ENCODE assay signal across 1 cellular context in the genomic region with DNA sequence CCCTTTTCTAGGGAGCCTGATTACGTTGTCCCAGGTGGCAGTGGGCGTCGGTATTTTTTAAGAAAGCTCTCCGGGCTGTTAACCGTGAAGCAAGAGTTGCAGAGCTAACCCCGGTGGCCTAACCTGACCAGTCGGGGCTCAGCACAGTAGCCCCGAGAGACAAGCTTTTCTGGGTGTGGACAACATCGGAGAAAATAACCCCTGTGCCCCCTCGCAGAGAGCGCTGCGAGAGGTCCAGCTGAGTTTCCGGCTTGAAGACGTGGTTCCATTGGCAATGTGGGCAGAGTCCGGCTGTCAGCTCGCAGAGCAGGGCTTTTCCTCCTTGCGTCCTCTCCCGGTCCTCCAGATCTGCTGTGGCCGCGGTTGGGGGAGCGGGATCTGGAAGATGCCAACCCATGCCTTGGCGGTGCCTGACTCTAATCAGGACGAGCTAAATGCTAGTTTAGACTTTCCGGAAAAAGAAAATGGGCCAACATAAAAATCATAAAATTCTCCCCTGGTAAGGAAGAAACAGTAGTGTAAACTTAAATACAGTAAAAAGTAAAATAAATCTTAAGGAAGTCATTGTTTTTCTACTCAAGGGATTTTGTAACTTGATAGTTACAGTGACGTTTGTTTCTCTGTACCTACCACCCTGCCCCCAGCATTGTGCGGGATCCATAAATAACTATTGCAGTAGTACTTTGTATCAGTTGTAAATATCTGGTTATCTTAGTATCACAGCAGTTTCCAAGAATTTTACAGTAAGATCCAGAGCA.
TF ChIP-seq lines count a peak whose summit lies in the region.

No MANE protein-coding gene starts in this region.

TF ChIP-seq in GM12878, 131 proteins besides CTCF, POLR2A, EP300 and RAD21 (continued from another document and continues in another):
- TF ChIP-seq, protein P1, sequence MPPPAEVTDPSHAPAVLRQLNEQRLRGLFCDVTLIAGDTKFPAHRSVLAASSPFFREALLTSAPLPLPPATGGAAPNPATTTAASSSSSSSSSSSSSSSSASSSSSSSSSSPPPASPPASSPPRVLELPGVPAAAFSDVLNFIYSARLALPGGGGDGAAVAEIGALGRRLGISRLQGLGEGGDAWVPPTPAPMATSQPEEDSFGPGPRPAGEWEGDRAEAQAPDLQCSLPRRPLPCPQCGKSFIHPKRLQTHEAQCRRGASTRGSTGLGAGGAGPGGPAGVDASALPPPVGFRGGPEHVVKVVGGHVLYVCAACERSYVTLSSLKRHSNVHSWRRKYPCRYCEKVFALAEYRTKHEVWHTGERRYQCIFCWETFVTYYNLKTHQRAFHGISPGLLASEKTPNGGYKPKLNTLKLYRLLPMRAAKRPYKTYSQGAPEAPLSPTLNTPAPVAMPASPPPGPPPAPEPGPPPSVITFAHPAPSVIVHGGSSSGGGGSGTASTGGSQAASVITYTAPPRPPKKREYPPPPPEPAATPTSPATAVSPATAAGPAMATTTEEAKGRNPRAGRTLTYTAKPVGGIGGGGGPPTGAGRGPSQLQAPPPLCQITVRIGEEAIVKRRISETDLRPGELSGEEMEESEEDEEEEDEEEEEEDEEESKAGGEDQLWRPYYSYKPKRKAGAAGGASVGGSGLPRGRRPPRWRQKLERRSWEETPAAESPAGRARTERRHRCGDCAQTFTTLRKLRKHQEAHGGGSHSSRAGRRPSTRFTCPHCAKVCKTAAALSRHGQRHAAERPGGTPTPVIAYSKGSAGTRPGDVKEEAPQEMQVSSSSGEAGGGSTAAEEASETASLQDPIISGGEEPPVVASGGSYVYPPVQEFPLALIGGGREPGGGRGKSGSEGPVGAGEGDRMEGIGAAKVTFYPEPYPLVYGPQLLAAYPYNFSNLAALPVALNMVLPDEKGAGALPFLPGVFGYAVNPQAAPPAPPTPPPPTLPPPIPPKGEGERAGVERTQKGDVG (CRISPR knock-in tag; IDR thresholded peaks at IDR 0.05), result no peak
- TF ChIP-seq, protein P2, sequence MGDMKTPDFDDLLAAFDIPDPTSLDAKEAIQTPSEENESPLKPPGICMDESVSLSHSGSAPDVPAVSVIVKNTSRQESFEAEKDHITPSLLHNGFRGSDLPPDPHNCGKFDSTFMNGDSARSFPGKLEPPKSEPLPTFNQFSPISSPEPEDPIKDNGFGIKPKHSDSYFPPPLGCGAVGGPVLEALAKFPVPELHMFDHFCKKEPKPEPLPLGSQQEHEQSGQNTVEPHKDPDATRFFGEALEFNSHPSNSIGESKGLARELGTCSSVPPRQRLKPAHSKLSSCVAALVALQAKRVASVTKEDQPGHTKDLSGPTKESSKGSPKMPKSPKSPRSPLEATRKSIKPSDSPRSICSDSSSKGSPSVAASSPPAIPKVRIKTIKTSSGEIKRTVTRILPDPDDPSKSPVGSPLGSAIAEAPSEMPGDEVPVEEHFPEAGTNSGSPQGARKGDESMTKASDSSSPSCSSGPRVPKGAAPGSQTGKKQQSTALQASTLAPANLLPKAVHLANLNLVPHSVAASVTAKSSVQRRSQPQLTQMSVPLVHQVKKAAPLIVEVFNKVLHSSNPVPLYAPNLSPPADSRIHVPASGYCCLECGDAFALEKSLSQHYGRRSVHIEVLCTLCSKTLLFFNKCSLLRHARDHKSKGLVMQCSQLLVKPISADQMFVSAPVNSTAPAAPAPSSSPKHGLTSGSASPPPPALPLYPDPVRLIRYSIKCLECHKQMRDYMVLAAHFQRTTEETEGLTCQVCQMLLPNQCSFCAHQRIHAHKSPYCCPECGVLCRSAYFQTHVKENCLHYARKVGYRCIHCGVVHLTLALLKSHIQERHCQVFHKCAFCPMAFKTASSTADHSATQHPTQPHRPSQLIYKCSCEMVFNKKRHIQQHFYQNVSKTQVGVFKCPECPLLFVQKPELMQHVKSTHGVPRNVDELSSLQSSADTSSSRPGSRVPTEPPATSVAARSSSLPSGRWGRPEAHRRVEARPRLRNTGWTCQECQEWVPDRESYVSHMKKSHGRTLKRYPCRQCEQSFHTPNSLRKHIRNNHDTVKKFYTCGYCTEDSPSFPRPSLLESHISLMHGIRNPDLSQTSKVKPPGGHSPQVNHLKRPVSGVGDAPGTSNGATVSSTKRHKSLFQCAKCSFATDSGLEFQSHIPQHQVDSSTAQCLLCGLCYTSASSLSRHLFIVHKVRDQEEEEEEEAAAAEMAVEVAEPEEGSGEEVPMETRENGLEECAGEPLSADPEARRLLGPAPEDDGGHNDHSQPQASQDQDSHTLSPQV (IDR thresholded peaks at IDR 0.05), result no peak
- TF ChIP-seq CBX5 (IDR thresholded peaks at IDR 0.05; ENCODE audit: low read depth) (no peak), ZBED1 (IDR thresholded peaks at IDR 0.05; ENCODE audit: borderline replicate concordance) (no peak), NFXL1 (IDR thresholded peaks at IDR 0.05; ENCODE audit: borderline replicate concordance) (no peak), TCF7 (IDR thresholded peaks at IDR 0.05; ENCODE audit: borderline replicate concordance) (no peak), ZNF217 (IDR thresholded peaks at IDR 0.05) (no peak), ZZZ3 (IDR thresholded peaks at IDR 0.05; ENCODE audit: control insufficient read depth, insufficient read length, low read depth) (no peak), FOXM1 (IDR thresholded peaks at IDR 0.05; ENCODE audit: low read depth, low read length) (no peak), SPI1 (IDR thresholded peaks at IDR 0.05; ENCODE audit: borderline replicate concordance, insufficient read depth, low read depth, low read length) (no peak), MYB (IDR thresholded peaks at IDR 0.05; ENCODE audit: borderline replicate concordance, low read depth, low read length) (no peak), PML (IDR thresholded peaks at IDR 0.05; ENCODE audit: low read length) (no peak), SRF (IDR thresholded peaks at IDR 0.05; ENCODE audit: low read depth in 2 of 2, low read length in 2 of 2) (no peak), MEF2B (IDR thresholded peaks at IDR 0.05; ENCODE audit: partially characterized antibody, poor library complexity, severe bottlenecking) (peak; percentile 55), TCF3 (IDR thresholded peaks at IDR 0.05; ENCODE audit: borderline replicate concordance, insufficient read depth, low read depth, low read length) (no peak), TCF12 (IDR thresholded peaks at IDR 0.05; ENCODE audit: low read depth, low read length) (no peak), HDAC6 (IDR thresholded peaks at IDR 0.05; ENCODE audit: unreplicated experiment) (no peak), SREBF1 (IDR thresholded peaks at IDR 0.05; ENCODE audit: low read length) (no peak), CHD2 (IDR thresholded peaks at IDR 0.05; ENCODE audit: borderline replicate concordance, low read depth, low read length) (0 out of 2 replicates have a peak, but pooled peaks have one; percentile 28), TARDBP (IDR thresholded peaks at IDR 0.05; ENCODE audit: borderline replicate concordance) (no peak), CHD1 (IDR thresholded peaks at IDR 0.05; ENCODE audit: low read depth, low read length) (no peak), GATAD2B (conservative IDR thresholded peaks at IDR 0.05; ENCODE audit: low read depth) (no peak), SUPT20H (IDR thresholded peaks at IDR 0.05; ENCODE audit: borderline replicate concordance, control insufficient read depth, low read depth, low read length) (no peak), ETV6 (conservative IDR thresholded peaks at IDR 0.05 in 1 of 2, IDR thresholded peaks at IDR 0.05 in 1 of 2; ENCODE audit: borderline replicate concordance in 1 of 2, low read depth in 1 of 2) (no peak), MTA2 (IDR thresholded peaks at IDR 0.05; ENCODE audit: low read depth) (no peak), DPF2 (IDR thresholded peaks at IDR 0.05) (no peak), YBX1 (IDR thresholded peaks at IDR 0.05) (no peak), TBL1XR1 (IDR thresholded peaks at IDR 0.05; ENCODE audit: low read depth, low read length) (no peak), SMAD5 (IDR thresholded peaks at IDR 0.05; ENCODE audit: low read depth) (no peak), JUNB (IDR thresholded peaks at IDR 0.05) (no peak)
- TF ChIP-seq, protein P3, sequence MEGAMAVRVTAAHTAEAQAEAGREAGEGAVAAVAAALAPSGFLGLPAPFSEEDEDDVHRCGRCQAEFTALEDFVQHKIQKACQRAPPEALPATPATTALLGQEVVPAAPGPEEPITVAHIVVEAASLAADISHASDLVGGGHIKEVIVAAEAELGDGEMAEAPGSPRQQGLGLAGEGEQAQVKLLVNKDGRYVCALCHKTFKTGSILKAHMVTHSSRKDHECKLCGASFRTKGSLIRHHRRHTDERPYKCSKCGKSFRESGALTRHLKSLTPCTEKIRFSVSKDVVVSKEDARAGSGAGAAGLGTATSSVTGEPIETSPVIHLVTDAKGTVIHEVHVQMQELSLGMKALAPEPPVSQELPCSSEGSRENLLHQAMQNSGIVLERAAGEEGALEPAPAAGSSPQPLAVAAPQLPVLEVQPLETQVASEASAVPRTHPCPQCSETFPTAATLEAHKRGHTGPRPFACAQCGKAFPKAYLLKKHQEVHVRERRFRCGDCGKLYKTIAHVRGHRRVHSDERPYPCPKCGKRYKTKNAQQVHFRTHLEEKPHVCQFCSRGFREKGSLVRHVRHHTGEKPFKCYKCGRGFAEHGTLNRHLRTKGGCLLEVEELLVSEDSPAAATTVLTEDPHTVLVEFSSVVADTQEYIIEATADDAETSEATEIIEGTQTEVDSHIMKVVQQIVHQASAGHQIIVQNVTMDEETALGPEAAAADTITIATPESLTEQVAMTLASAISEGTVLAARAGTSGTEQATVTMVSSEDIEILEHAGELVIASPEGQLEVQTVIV (IDR thresholded peaks at IDR 0.05; ENCODE audit: borderline replicate concordance, partially characterized antibody), result no peak
- TF ChIP-seq, protein P4, sequence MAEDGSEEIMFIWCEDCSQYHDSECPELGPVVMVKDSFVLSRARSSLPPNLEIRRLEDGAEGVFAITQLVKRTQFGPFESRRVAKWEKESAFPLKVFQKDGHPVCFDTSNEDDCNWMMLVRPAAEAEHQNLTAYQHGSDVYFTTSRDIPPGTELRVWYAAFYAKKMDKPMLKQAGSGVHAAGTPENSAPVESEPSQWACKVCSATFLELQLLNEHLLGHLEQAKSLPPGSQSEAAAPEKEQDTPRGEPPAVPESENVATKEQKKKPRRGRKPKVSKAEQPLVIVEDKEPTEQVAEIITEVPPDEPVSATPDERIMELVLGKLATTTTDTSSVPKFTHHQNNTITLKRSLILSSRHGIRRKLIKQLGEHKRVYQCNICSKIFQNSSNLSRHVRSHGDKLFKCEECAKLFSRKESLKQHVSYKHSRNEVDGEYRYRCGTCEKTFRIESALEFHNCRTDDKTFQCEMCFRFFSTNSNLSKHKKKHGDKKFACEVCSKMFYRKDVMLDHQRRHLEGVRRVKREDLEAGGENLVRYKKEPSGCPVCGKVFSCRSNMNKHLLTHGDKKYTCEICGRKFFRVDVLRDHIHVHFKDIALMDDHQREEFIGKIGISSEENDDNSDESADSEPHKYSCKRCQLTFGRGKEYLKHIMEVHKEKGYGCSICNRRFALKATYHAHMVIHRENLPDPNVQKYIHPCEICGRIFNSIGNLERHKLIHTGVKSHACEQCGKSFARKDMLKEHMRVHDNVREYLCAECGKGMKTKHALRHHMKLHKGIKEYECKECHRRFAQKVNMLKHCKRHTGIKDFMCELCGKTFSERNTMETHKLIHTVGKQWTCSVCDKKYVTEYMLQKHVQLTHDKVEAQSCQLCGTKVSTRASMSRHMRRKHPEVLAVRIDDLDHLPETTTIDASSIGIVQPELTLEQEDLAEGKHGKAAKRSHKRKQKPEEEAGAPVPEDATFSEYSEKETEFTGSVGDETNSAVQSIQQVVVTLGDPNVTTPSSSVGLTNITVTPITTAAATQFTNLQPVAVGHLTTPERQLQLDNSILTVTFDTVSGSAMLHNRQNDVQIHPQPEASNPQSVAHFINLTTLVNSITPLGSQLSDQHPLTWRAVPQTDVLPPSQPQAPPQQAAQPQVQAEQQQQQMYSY (CRISPR knock-in tag; IDR thresholded peaks at IDR 0.05), result no peak
- TF ChIP-seq, protein P5, sequence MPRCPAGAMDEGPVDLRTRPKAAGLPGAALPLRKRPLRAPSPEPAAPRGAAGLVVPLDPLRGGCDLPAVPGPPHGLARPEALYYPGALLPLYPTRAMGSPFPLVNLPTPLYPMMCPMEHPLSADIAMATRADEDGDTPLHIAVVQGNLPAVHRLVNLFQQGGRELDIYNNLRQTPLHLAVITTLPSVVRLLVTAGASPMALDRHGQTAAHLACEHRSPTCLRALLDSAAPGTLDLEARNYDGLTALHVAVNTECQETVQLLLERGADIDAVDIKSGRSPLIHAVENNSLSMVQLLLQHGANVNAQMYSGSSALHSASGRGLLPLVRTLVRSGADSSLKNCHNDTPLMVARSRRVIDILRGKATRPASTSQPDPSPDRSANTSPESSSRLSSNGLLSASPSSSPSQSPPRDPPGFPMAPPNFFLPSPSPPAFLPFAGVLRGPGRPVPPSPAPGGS (IDR thresholded peaks at IDR 0.05; ENCODE audit: borderline replicate concordance, insufficient read depth, low read depth, low read length, poor library complexity, severe bottlenecking), result no peak
- TF ChIP-seq, protein P6, sequence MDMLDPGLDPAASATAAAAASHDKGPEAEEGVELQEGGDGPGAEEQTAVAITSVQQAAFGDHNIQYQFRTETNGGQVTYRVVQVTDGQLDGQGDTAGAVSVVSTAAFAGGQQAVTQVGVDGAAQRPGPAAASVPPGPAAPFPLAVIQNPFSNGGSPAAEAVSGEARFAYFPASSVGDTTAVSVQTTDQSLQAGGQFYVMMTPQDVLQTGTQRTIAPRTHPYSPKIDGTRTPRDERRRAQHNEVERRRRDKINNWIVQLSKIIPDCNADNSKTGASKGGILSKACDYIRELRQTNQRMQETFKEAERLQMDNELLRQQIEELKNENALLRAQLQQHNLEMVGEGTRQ (IDR thresholded peaks at IDR 0.05; ENCODE audit: borderline replicate concordance, low read depth, low read length), result no peak
- TF ChIP-seq, protein P7, sequence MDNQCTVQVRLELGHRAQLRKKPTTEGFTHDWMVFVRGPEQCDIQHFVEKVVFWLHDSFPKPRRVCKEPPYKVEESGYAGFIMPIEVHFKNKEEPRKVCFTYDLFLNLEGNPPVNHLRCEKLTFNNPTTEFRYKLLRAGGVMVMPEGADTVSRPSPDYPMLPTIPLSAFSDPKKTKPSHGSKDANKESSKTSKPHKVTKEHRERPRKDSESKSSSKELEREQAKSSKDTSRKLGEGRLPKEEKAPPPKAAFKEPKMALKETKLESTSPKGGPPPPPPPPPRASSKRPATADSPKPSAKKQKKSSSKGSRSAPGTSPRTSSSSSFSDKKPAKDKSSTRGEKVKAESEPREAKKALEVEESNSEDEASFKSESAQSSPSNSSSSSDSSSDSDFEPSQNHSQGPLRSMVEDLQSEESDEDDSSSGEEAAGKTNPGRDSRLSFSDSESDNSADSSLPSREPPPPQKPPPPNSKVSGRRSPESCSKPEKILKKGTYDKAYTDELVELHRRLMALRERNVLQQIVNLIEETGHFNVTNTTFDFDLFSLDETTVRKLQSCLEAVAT (IDR thresholded peaks at IDR 0.05), result 0 out of 2 replicates have a peak, but pooled peaks have one; percentile 24
- TF ChIP-seq, protein P8, sequence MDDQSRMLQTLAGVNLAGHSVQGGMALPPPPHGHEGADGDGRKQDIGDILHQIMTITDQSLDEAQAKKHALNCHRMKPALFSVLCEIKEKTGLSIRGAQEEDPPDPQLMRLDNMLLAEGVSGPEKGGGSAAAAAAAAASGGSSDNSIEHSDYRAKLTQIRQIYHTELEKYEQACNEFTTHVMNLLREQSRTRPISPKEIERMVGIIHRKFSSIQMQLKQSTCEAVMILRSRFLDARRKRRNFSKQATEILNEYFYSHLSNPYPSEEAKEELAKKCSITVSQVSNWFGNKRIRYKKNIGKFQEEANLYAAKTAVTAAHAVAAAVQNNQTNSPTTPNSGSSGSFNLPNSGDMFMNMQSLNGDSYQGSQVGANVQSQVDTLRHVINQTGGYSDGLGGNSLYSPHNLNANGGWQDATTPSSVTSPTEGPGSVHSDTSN (IDR thresholded peaks at IDR 0.05; ENCODE audit: insufficient replicate concordance, low read depth, low read length), result no peak
